8 cellular contexts compared by ENCODE assay signal in the genomic region with DNA sequence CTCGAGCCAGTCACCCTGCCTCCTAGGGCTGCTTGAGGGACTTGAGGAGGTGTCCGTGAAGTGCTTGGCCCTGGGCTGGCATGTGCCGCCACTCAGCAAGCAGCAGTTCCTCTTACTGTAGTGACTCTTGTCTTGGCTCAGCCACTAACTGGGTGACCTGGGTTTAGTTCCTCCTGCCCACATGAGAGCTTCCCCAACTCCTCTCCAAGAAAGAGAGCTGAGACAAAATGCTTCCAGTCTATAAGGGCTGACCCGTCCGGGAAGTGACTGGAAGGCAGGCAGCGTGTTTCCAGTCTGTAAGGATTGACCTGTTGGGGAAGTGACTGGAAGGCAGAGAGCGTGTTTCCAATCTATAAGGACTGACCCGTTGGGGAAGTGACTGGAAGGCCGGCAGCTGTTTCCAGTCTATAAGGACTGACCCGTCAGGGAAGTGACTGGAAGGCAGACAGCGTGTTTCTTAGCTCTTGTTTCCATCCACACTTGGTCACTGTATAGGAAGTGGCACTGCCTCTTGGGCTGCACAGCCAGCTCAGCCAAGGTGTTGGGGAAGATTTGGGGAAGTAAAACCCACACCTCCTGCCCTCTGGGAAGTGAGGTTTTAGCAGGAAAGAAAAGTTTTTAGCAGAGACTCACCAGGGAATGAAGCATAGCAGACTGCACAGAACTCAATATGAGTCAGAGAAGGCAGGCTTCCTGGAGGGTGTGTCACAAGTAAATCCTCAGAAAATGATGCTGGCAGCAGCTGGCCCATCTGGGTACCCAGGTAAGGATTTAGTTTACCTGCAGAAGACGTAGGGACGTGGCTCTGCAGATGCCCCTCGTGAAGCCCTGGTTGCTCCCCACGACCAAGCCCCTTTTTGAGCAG. TPM values are rescaled to one million over a fixed set of nuclear protein-coding genes. Genes with fewer than 3 reads are reported as not detected.
DNase-seq lines count a peak whose midpoint lies in the region; ATAC-seq and TF ChIP-seq lines count a peak whose summit lies in the region.

No MANE protein-coding gene starts in this region.

- H3K4me1 ChIP-seq in ACC112 (ENCODE audit: control insufficient read depth, insufficient read depth, low read length, unreplicated experiment) (peaks cover 36% of the 10 kb centered on the region), mammary epithelial cell (ENCODE audit: insufficient read depth, low read length) (peaks cover 31% of the 10 kb centered on the region), lung (ENCODE audit: control insufficient read depth in 2 of 2, insufficient read depth in 2 of 2, low read length in 2 of 2) (peaks cover 0 to 17% of the 10 kb centered on the region in 2 donors)

- TF ChIP-seq CTCF in mammary epithelial cell (conservative IDR thresholded peaks at IDR 0.05 in 1 of 2, IDR thresholded peaks at IDR 0.05 in 1 of 2; ENCODE audit: extremely low read depth in 1 of 2, insufficient read depth in 1 of 2, low read depth in 1 of 2, low read length in 2 of 2) (no peak), lung (IDR thresholded peaks at IDR 0.05; ENCODE audit: control extremely low read depth, extremely low read depth) (no peak)

- no peak overlapping the region for H3K4me2 ChIP-seq in mammary epithelial cell (ENCODE audit: insufficient read depth, low read depth, low read length)

- H3K27ac ChIP-seq in ACC112 (ENCODE audit: low read depth, low read length) (peak overlapping the region; percentile 31), KOPT-K1 (ENCODE audit: low read depth, low read length, poor library complexity, severe bottlenecking) (peak overlapping the region; percentile 9), mammary epithelial cell (ENCODE audit: insufficient read depth, low read depth, low read length) (no peak overlapping the region), lung (ENCODE audit: low read depth in 1 of 2, low read length in 1 of 2) (peak overlapping the region in 1 of 2 donors; percentile 78)

- no peak overlapping the region for H3K4me3 ChIP-seq in ACC112 (ENCODE audit: low read depth, low read length)
- H3K4me3 ChIP-seq in mammary epithelial cell (replicated peaks in 1 of 3; ENCODE audit: insufficient read depth in 1 of 3, low read depth in 2 of 3, low read length in 3 of 3): no peak overlapping the region
- no peak overlapping the region for H3K4me3 ChIP-seq in lung

- ATAC-seq in lung (ENCODE audit: insufficient read depth, low FRiP score) (peak; percentile 82), HG03095 (IDR thresholded peaks at IDR 0.05; ENCODE audit: unreplicated experiment) (no peak), GM19452 (IDR thresholded peaks at IDR 0.05; ENCODE audit: unreplicated experiment) (no peak)
- ATAC-seq in naive thymus-derived CD8-positive, alpha-beta T cell: no peak

- H3K9me3 ChIP-seq in KOPT-K1 (ENCODE audit: insufficient read depth, low read length, poor library complexity, severe bottlenecking) (no peaks in the 10 kb centered on the region), mammary epithelial cell (replicated peaks; ENCODE audit: insufficient read depth, low read length) (no peaks in the 10 kb centered on the region), lung (ENCODE audit: control insufficient read depth in 2 of 2, insufficient read depth in 1 of 2, low read length in 1 of 2) (no peaks in the 10 kb centered on the region)

- H3K36me3 Mint-ChIP-seq in naive thymus-derived CD8-positive, alpha-beta T cell: peaks cover 0 to 41% (median 8%) of the 10 kb centered on the region in 3 donors

- CTCF ChIA-PET in mammary epithelial cell (lab: Charles Lee; ENCODE audit: low non-redundant PET): no interaction called here

- DNase-seq in mammary epithelial cell (peak; percentile 70), lung (ENCODE audit: low spot score) (peak; percentile 71), NCI-H1092 (lab: John Stamatoyannopoulos, UW) (no peak)
- no peak for DNase-seq in naive thymus-derived CD8-positive, alpha-beta T cell

- in situ Hi-C loops in mammary epithelial cell (cut with MboI; ENCODE audit: low sequenced_read_pairs in 2 of 2): no loop called here

- no peaks in the 10 kb centered on the region for H4K20me1 ChIP-seq in mammary epithelial cell (ENCODE audit: insufficient read depth, low read length)

- H3K4me1 Mint-ChIP-seq in naive thymus-derived CD8-positive, alpha-beta T cell: peaks cover 0 to 16% (median 5%) of the 10 kb centered on the region in 4 donors

- H3K79me2 ChIP-seq in ACC112 (ENCODE audit: control insufficient read depth, insufficient read depth, low read length, unreplicated experiment): peaks cover 2% of the 10 kb centered on the region
- no peaks in the 10 kb centered on the region for H3K79me2 ChIP-seq in mammary epithelial cell (ENCODE audit: insufficient read depth, low read length)

- H3K9ac ChIP-seq in mammary epithelial cell (ENCODE audit: insufficient read depth, low read length): no peak overlapping the region

- dilution Hi-C loops in mammary epithelial cell (cut with HindIII; ENCODE audit: low sequenced_read_pairs): no loop called here

- no peaks in the 10 kb centered on the region for H3K9me3 Mint-ChIP-seq in naive thymus-derived CD8-positive, alpha-beta T cell

- H3K27me3 Mint-ChIP-seq in naive thymus-derived CD8-positive, alpha-beta T cell: no peaks in the 10 kb centered on the region

- peaks cover 13% of the 10 kb centered on the region; the same call in 1 of the 2 replicates for H3K36me3 ChIP-seq in ACC112 (ENCODE audit: insufficient read depth, low read length)
- peaks cover 99% of the 10 kb centered on the region for H3K36me3 ChIP-seq in KOPT-K1 (ENCODE audit: insufficient read depth, low read length)
- H3K36me3 ChIP-seq in mammary epithelial cell (ENCODE audit: insufficient read depth, low read length): peaks cover 6% of the 10 kb centered on the region
- peaks cover 0 to 75% of the 10 kb centered on the region in 2 donors for H3K36me3 ChIP-seq in lung (ENCODE audit: control insufficient read depth in 2 of 2, insufficient read depth in 2 of 2, low read length in 2 of 2)

- H3K27me3 ChIP-seq in ACC112 (ENCODE audit: insufficient read depth, low read length) (no peaks in the 10 kb centered on the region), mammary epithelial cell (ENCODE audit: insufficient read depth, low read length) (no peaks in the 10 kb centered on the region), lung (ENCODE audit: control insufficient read depth, insufficient read depth) (no peaks in the 10 kb centered on the region)

- intact Hi-C loops in mammary epithelial cell (cut with micrococcal nuclease): loop anchor here (1.0 kb wide), 2 partner anchors 53 to 173 kb away; a partner anchor contains a TSS

- no peak overlapping the region for H2AFZ ChIP-seq in ACC112 (ENCODE audit: low read length, unreplicated experiment)
- H2AFZ ChIP-seq in mammary epithelial cell (ENCODE audit: low read depth, low read length): no peak overlapping the region

- POLR2A ChIA-PET in naive thymus-derived CD8-positive, alpha-beta T cell (lab: Charles Lee): interaction anchor here (1.3 kb wide), 1 partner anchor 8 kb away, joined by 4 read pairs; no protein-coding TSS in a partner anchor

- WGBS in mammary epithelial cell (ENCODE audit: low coverage, missing lambda C conversion rate): 88% methylated on average over 13 of the region's 15 CpGs
- WGBS in lung, 2 donors: 44 to 68% methylated on average over 15 of the region's 15 CpGs

- peak overlapping the region in 3 of 10 donors; percentile 35 to 65 (median 43) for H3K27ac Mint-ChIP-seq in naive thymus-derived CD8-positive, alpha-beta T cell

- BruUV-seq in mammary epithelial cell (replicated peaks; lab: Mats Ljungman, UMichigan): no TSS peak

- peak overlapping the region in 1 of 10 donors; percentile 4 for H3K4me3 Mint-ChIP-seq in naive thymus-derived CD8-positive, alpha-beta T cell

RNA-seq across cellular contexts. Expression of a gene that starts 53.2 kb away (rescaled TPM):
- total RNA-seq in mammary epithelial cell: 10 to 100 TPM; 32.0 to 78.1 TPM
- 136 TPM for polyA plus RNA-seq in mammary epithelial cell
- polyA minus RNA-seq in mammary epithelial cell: 94.0 TPM
- total RNA-seq in lung: 10 to 100 TPM; 22.0 to 57.8 TPM
- 10 to 100 TPM; 21.7 to 96.8 TPM for polyA plus RNA-seq in lung
- 10 to 100 TPM; 29.1 to 33.8 TPM for total RNA-seq in naive thymus-derived CD8-positive, alpha-beta T cell
- 10 to 100 TPM in 1 of 3 donors, 1 to 10 TPM in 2; 7.9 to 10.9 (median 8.6) TPM for polyA plus RNA-seq in naive thymus-derived CD8-positive, alpha-beta T cell

Comparison
In these comparisons a context has a peak if more than half of its experiments do, and no peak if none do; other contexts are left out.
1. DNase-seq: peak in mammary epithelial cell (single experiment) and lung (single experiment); none in NCI-H1092 (single experiment) and naive thymus-derived CD8-positive, alpha-beta T cell (0 of 10).